8 cellular contexts compared by ENCODE assay signal in genomic region chr22:17366830-17367229, GRCh38. TPM values are rescaled to one million over a fixed set of nuclear protein-coding genes. Genes with fewer than 3 reads are reported as not detected.
A peak's percentile ranks its signal among the peaks of the same experiment; 100 is the strongest.
DNase-seq lines count a peak whose midpoint lies in the region; ATAC-seq and TF ChIP-seq lines count a peak whose summit lies in the region.

No MANE protein-coding gene starts in this region.

- H3K36me3 ChIP-seq in sigmoid colon = no peaks in the 10 kb centered on the region

- H3K9me3 ChIP-seq in sigmoid colon = no peaks in the 10 kb centered on the region

- TF ChIP-seq CTCF in GM13977 (IDR thresholded peaks at IDR 0.05; ENCODE audit: extremely low read depth, insufficient read depth, missing control alignments) (peak; percentile 36), sigmoid colon (IDR thresholded peaks at IDR 0.05) (no peak), omental fat pad (IDR thresholded peaks at IDR 0.05) (no peak)

- no peak overlapping the region for H3K4me3 ChIP-seq in sigmoid colon

- H3K4me1 ChIP-seq in sigmoid colon = peaks cover 0 to 30% (median 24%) of the 10 kb centered on the region in 4 donors

- TF ChIP-seq POLR2A in sigmoid colon (IDR thresholded peaks at IDR 0.05) = no peak

- H3K27me3 ChIP-seq in sigmoid colon = peaks cover 22 to 79% (median 41%) of the 10 kb centered on the region in 3 donors

- in situ Hi-C loops in GM13977 (cut with MboI; ENCODE audit: low pct_unique_long_range_greater_than_20kb, low sequenced_read_pairs, unreplicated experiment) = no loop called here

- DNase-seq in GM13977 (ENCODE audit: low spot score) = peak; percentile 55
- peak; percentile 59 for DNase-seq in SK-N-DZ (ENCODE audit: low spot score)
- DNase-seq in foreskin melanocyte = peak; percentile 48
- peak; percentile 73 for DNase-seq in sigmoid colon
- DNase-seq in omental fat pad (ENCODE audit: low spot score) = no peak
- no peak for DNase-seq in NCI-H526 treated with DMSO at 0.1 percent for 48 hours (lab: John Stamatoyannopoulos, UW)
- no peak for DNase-seq in mucosa of gallbladder (ENCODE audit: low spot score)

- TF ChIP-seq EP300 in sigmoid colon (IDR thresholded peaks at IDR 0.05) = no peak

- ATAC-seq in HG02870 (IDR thresholded peaks at IDR 0.05; ENCODE audit: unreplicated experiment) = no peak
- ATAC-seq in omental fat pad (ENCODE audit: low FRiP score) = no peak

- no peak overlapping the region for H3K27ac ChIP-seq in sigmoid colon

- 7 to 10% methylated on average over 11 of the region's 11 CpGs for WGBS in sigmoid colon, 2 donors

- intact Hi-C loops in sigmoid colon (cut with DNase I) = no loop called here

RNA-seq across cellular contexts. Expression of gene CECR2, which starts 2.4 kb away (rescaled TPM):
- 4.3 and 5.3 TPM in 2 replicates for polyA plus RNA-seq in SK-N-DZ (2014; cell fraction: cytosol; rRNA removed)
- polyA plus RNA-seq in SK-N-DZ (2014; cell fraction: nucleus; rRNA removed) = 4.5 and 9.2 TPM in 2 replicates
- total RNA-seq in sigmoid colon = 1 to 10 TPM; 1.1 to 2.8 (median 1.6) TPM
- polyA plus RNA-seq in sigmoid colon = under 1 TPM in 2 of 3 donors, not detected in 1; 0.39 to 0.60 TPM
- 1 to 10 TPM in 1 of 4 donors, under 1 TPM in 3; 0.24 to 3.9 (median 0.70) TPM for total RNA-seq in omental fat pad
- 0.89 TPM for total RNA-seq in mucosa of gallbladder

Comparison
In these comparisons a context has a peak if more than half of its experiments do, and no peak if none do; other contexts are left out.
1. DNase-seq: peak in GM13977 (single experiment), SK-N-DZ (single experiment), foreskin melanocyte (single experiment) and sigmoid colon (single experiment); none in omental fat pad (single experiment), NCI-H526 treated with DMSO at 0.1 percent for 48 hours (single experiment) and mucosa of gallbladder (single experiment).